ENCODE assay signal across 9 cellular contexts in genomic region chr20:48825551-48825885, GRCh38. TPM values are rescaled to one million over a fixed set of nuclear protein-coding genes. Genes with fewer than 3 reads are reported as not detected.
DNase-seq lines count a peak whose midpoint lies in the region; ATAC-seq and TF ChIP-seq lines count a peak whose summit lies in the region.
"Had no signal": no experiment of that assay in that cellular context is flagged by ENCODE, and none has a peak within 500 bp of the region (broad histone marks: within the 10 kb centered on the region; RNA-seq: fewer than 3 reads in every experiment).

No MANE protein-coding gene starts in this region.

- peak overlapping the region; percentile 95 for H3K4me3 Mint-ChIP-seq in activated T-cell treated with anti-CD3 and anti-CD28 coated beads, Interleukin-2, amount 50 U/mL, for 4 hours
- H3K4me3 Mint-ChIP-seq in activated CD8-positive, alpha-beta T cell treated with anti-CD3 and anti-CD28 coated beads, Interleukin-2, amount 10 ng/mL, durations not matched to agents 7 days and 5 days = peak overlapping the region; percentile 91

- peaks cover 11 to 91% of the 10 kb centered on the region in 2 donors for H3K27me3 ChIP-seq in left lung

- H3K4me3 ChIP-seq in left lung = peak overlapping the region; percentile 42 to 78

- CTCF ChIA-PET in activated CD8-positive, alpha-beta T cell treated with anti-CD3 and anti-CD28 coated beads, Interleukin-2, amount 10 ng/mL, durations not matched to agents 7 days and 5 days (lab: Charles Lee) = interaction anchor here (0.7 to 1.8 kb wide), 5 partner anchors 80 to 168 kb away, joined by 3 to 9 read pairs (median 5); no protein-coding TSS in a partner anchor

- H3K4me1 Mint-ChIP-seq in activated T-cell treated with anti-CD3 and anti-CD28 coated beads, Interleukin-2, amount 50 U/mL, for 4 hours (ENCODE audit: low read depth) = peaks cover 63% of the 10 kb centered on the region
- peaks cover 6% of the 10 kb centered on the region for H3K4me1 Mint-ChIP-seq in activated CD8-positive, alpha-beta T cell treated with anti-CD3 and anti-CD28 coated beads, Interleukin-2, amount 10 ng/mL, durations not matched to agents 7 days and 5 days (ENCODE audit: low read depth)

- peaks cover 0 to 17% of the 10 kb centered on the region in 2 donors for H3K36me3 ChIP-seq in left lung

- no peak for DNase-seq in activated T-cell treated with anti-CD3 and anti-CD28 coated beads, Interleukin-2, amount 50 U/mL, for 4 hours
- DNase-seq in activated T-cell treated with anti-CD3 and anti-CD28 coated beads, Interleukin-2, amount 50 U/mL, for 48 hours = no peak
- no peak for DNase-seq in activated CD8-positive, alpha-beta T cell treated with anti-CD3 and anti-CD28 coated beads, Interleukin-2, amount 10 ng/mL, durations not matched to agents 7 days and 5 days
- DNase-seq in left lung (no peak), substantia nigra (lab: John Stamatoyannopoulos, UW) (peak in 1 of 49 donors; percentile 37), COLO668 (lab: John Stamatoyannopoulos, UW; ENCODE audit: unreplicated experiment) (no peak)
- DNase-seq: NCI-H226 had no signal

- ATAC-seq in activated T-cell treated with anti-CD3 and anti-CD28 coated beads, Interleukin-2, amount 50 U/mL, for 4 hours = no peak
- no peak for ATAC-seq in activated CD8-positive, alpha-beta T cell treated with anti-CD3 and anti-CD28 coated beads, Interleukin-2, amount 10 ng/mL, durations not matched to agents 7 days and 5 days
- no peak for ATAC-seq in left lung
- ATAC-seq in GM18502 (IDR thresholded peaks at IDR 0.05; ENCODE audit: poor library complexity, unreplicated experiment) = no peak
- ATAC-seq in HG02970 (IDR thresholded peaks at IDR 0.05; ENCODE audit: low FRiP score, unreplicated experiment) = no peak

- peak overlapping the region; percentile 72 to 97 for H3K27ac ChIP-seq in left lung
- peak overlapping the region; percentile 92 for H3K27ac ChIP-seq in substantia nigra (ENCODE audit: low read depth, low read length, poor library complexity, severe bottlenecking)

- no peaks in the 10 kb centered on the region for H3K9me3 Mint-ChIP-seq in activated T-cell treated with anti-CD3 and anti-CD28 coated beads, Interleukin-2, amount 50 U/mL, for 4 hours
- H3K9me3 Mint-ChIP-seq in activated CD8-positive, alpha-beta T cell treated with anti-CD3 and anti-CD28 coated beads, Interleukin-2, amount 10 ng/mL, durations not matched to agents 7 days and 5 days (ENCODE audit: insufficient read depth) = no peaks in the 10 kb centered on the region

- intact Hi-C loops in left lung (cut with DNase I) = loop anchor here in 1 of 2 donors (10.0 kb wide), 1 partner anchor 51 kb away; no protein-coding TSS in a partner anchor

- POLR2A ChIA-PET in activated CD8-positive, alpha-beta T cell treated with anti-CD3 and anti-CD28 coated beads, Interleukin-2, amount 10 ng/mL, durations not matched to agents 7 days and 5 days (lab: Charles Lee) = interaction anchor here (0.7 to 2.0 kb wide), 2 partner anchors 86 to 109 kb away, joined by 5 to 13 read pairs; no protein-coding TSS in a partner anchor

- peak overlapping the region; percentile 92 for H3K27ac Mint-ChIP-seq in activated CD8-positive, alpha-beta T cell treated with anti-CD3 and anti-CD28 coated beads, Interleukin-2, amount 10 ng/mL, durations not matched to agents 7 days and 5 days

- H3K4me1 ChIP-seq in left lung = peaks cover 8 to 74% of the 10 kb centered on the region in 2 donors

- H3K9me3 ChIP-seq in left lung = no peaks in the 10 kb centered on the region

- H3K27me3 Mint-ChIP-seq in activated T-cell treated with anti-CD3 and anti-CD28 coated beads, Interleukin-2, amount 50 U/mL, for 4 hours (ENCODE audit: low read depth) = no peaks in the 10 kb centered on the region
- no peaks in the 10 kb centered on the region for H3K27me3 Mint-ChIP-seq in activated CD8-positive, alpha-beta T cell treated with anti-CD3 and anti-CD28 coated beads, Interleukin-2, amount 10 ng/mL, durations not matched to agents 7 days and 5 days (ENCODE audit: low read depth)

- TF ChIP-seq CTCF in left lung (IDR thresholded peaks at IDR 0.05) = no peak

- H3K36me3 Mint-ChIP-seq in activated T-cell treated with anti-CD3 and anti-CD28 coated beads, Interleukin-2, amount 50 U/mL, for 4 hours (ENCODE audit: insufficient read depth) = no peaks in the 10 kb centered on the region
- H3K36me3 Mint-ChIP-seq in activated CD8-positive, alpha-beta T cell treated with anti-CD3 and anti-CD28 coated beads, Interleukin-2, amount 10 ng/mL, durations not matched to agents 7 days and 5 days (ENCODE audit: low read depth) = peaks cover 59% of the 10 kb centered on the region

RNA-seq across cellular contexts. Expression of gene PREX1, which starts 2.3 kb away (rescaled TPM):
- total RNA-seq in activated T-cell treated with anti-CD3 and anti-CD28 coated beads, Interleukin-2, amount 50 U/mL, for 4 hours = 10 to 100 TPM; 28.8 to 31.4 (median 29.5) TPM
- 100 to 1,000 TPM; 146 to 152 TPM for total RNA-seq in activated CD8-positive, alpha-beta T cell treated with anti-CD3 and anti-CD28 coated beads, Interleukin-2, amount 10 ng/mL, durations not matched to agents 7 days and 5 days
- 100 to 1,000 TPM in 1 of 2 donors, 10 to 100 TPM in 1; 40.6 to 111 TPM for total RNA-seq in left lung
